Comparison of ENCODE assay signal across 1 cellular context in genomic region chr6:63805808-63806572, GRCh38.
TF ChIP-seq lines count a peak whose summit lies in the region.

No MANE protein-coding gene starts in this region.

TF ChIP-seq in GM23338, 12 proteins besides CTCF, POLR2A, EP300 and RAD21 (continued from another document):
- TF ChIP-seq, protein P1, sequence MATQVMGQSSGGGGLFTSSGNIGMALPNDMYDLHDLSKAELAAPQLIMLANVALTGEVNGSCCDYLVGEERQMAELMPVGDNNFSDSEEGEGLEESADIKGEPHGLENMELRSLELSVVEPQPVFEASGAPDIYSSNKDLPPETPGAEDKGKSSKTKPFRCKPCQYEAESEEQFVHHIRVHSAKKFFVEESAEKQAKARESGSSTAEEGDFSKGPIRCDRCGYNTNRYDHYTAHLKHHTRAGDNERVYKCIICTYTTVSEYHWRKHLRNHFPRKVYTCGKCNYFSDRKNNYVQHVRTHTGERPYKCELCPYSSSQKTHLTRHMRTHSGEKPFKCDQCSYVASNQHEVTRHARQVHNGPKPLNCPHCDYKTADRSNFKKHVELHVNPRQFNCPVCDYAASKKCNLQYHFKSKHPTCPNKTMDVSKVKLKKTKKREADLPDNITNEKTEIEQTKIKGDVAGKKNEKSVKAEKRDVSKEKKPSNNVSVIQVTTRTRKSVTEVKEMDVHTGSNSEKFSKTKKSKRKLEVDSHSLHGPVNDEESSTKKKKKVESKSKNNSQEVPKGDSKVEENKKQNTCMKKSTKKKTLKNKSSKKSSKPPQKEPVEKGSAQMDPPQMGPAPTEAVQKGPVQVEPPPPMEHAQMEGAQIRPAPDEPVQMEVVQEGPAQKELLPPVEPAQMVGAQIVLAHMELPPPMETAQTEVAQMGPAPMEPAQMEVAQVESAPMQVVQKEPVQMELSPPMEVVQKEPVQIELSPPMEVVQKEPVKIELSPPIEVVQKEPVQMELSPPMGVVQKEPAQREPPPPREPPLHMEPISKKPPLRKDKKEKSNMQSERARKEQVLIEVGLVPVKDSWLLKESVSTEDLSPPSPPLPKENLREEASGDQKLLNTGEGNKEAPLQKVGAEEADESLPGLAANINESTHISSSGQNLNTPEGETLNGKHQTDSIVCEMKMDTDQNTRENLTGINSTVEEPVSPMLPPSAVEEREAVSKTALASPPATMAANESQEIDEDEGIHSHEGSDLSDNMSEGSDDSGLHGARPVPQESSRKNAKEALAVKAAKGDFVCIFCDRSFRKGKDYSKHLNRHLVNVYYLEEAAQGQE (IDR thresholded peaks at IDR 0.05; ENCODE audit: unreplicated experiment), result no peak
- TF ChIP-seq NANOG (IDR thresholded peaks at IDR 0.05; ENCODE audit: borderline replicate concordance), result no peak
- TF ChIP-seq EZH2phosphoT487 (IDR thresholded peaks at IDR 0.05; ENCODE audit: unreplicated experiment), result no peak
